ENCODE assay signal across 11 cellular contexts in genomic region chr7:35430547-35431153, GRCh38.
DNase-seq lines count a peak whose midpoint lies in the region; ATAC-seq and TF ChIP-seq lines count a peak whose summit lies in the region.
"Had no signal": no experiment of that assay in that cellular context is flagged by ENCODE, and none has a peak within 500 bp of the region (broad histone marks: within the 10 kb centered on the region; RNA-seq: fewer than 3 reads in every experiment).

No MANE protein-coding gene starts in this region.

- H3K4me3 Mint-ChIP-seq in activated CD8-positive, alpha-beta T cell treated with anti-CD3 and anti-CD28 coated beads for 36 hours: no peak overlapping the region
- no peak overlapping the region for H3K4me3 Mint-ChIP-seq in nephron progenitor cell
- H3K4me3 Mint-ChIP-seq: IgD-negative memory B cell, mesothelial cell of epicardium had no signal

- no peaks in the 10 kb centered on the region for H3K4me1 Mint-ChIP-seq in activated CD8-positive, alpha-beta T cell treated with anti-CD3 and anti-CD28 coated beads for 36 hours (ENCODE audit: low read depth)
- H3K4me1 Mint-ChIP-seq in nephron progenitor cell: no peaks in the 10 kb centered on the region
- H3K4me1 Mint-ChIP-seq: IgD-negative memory B cell had no signal

- CTCF ChIA-PET in activated CD8-positive, alpha-beta T cell treated with anti-CD3 and anti-CD28 coated beads for 36 hours (lab: Charles Lee): interaction anchor here (0.7 to 8.1 kb wide), 7 partner anchors 10 to 193 kb away, joined by 3 to 64 read pairs (median 3); no protein-coding TSS in a partner anchor

- POLR2A ChIA-PET in activated CD8-positive, alpha-beta T cell treated with anti-CD3 and anti-CD28 coated beads for 36 hours (lab: Charles Lee): no interaction called here

- H3K27me3 Mint-ChIP-seq in activated CD8-positive, alpha-beta T cell treated with anti-CD3 and anti-CD28 coated beads for 36 hours: peaks cover 9% of the 10 kb centered on the region
- peaks cover 18% of the 10 kb centered on the region for H3K27me3 Mint-ChIP-seq in nephron progenitor cell (ENCODE audit: low read depth, poor library complexity)

- peak; percentile 63 for TF ChIP-seq CTCF in activated CD8-positive, alpha-beta T cell treated with anti-CD3 and anti-CD28 coated beads for 36 hours (IDR thresholded peaks at IDR 0.05)
- TF ChIP-seq CTCF in nephron progenitor cell (IDR thresholded peaks at IDR 0.05): peak; percentile 22

- H3K9me3 Mint-ChIP-seq in activated CD8-positive, alpha-beta T cell treated with anti-CD3 and anti-CD28 coated beads for 36 hours: peaks cover 4% of the 10 kb centered on the region
- H3K9me3 Mint-ChIP-seq in nephron progenitor cell: peaks cover 72% of the 10 kb centered on the region

- peak; percentile 69 for ATAC-seq in activated CD8-positive, alpha-beta T cell treated with anti-CD3 and anti-CD28 coated beads for 36 hours
- ATAC-seq in GM21390 (IDR thresholded peaks at IDR 0.05; ENCODE audit: unreplicated experiment): no peak

- H3K27ac Mint-ChIP-seq in activated CD8-positive, alpha-beta T cell treated with anti-CD3 and anti-CD28 coated beads for 36 hours: no peak overlapping the region
- no peak overlapping the region for H3K27ac Mint-ChIP-seq in nephron progenitor cell
- H3K27ac Mint-ChIP-seq: IgD-negative memory B cell, mesothelial cell of epicardium had no signal

- intact Hi-C loops in activated CD8-positive, alpha-beta T cell treated with anti-CD3 and anti-CD28 coated beads for 36 hours (cut with micrococcal nuclease): no loop called here

- DNase-seq in NCI-H2171 treated with DMSO at 0.1 percent for 48 hours (lab: John Stamatoyannopoulos, UW) (peak; percentile 29), NCI-H2171 (lab: John Stamatoyannopoulos, UW) (no peak), HT-29 (ENCODE audit: low spot score) (peak; percentile 34), nephron progenitor cell (no peak), hepatic stellate cell (ENCODE audit: low spot score) (no peak), NOMO-1 treated with dmso at 0.1 percent for 144 hours (lab: John Stamatoyannopoulos, UW; ENCODE audit: unreplicated experiment) (no peak)
- DNase-seq in activated CD8-positive, alpha-beta T cell treated with anti-CD3 and anti-CD28 coated beads for 36 hours: peak; percentile 33
- DNase-seq: cortex of kidney had no signal

- no peaks in the 10 kb centered on the region for H3K36me3 Mint-ChIP-seq in activated CD8-positive, alpha-beta T cell treated with anti-CD3 and anti-CD28 coated beads for 36 hours (ENCODE audit: low read depth)
- peaks cover 8% of the 10 kb centered on the region for H3K36me3 Mint-ChIP-seq in nephron progenitor cell (ENCODE audit: low read depth)
- H3K36me3 Mint-ChIP-seq: IgD-negative memory B cell, mesothelial cell of epicardium had no signal

Comparison
In these comparisons a context has a peak if more than half of its experiments do, and no peak if none do; other contexts are left out.
1. DNase-seq: peak in NCI-H2171 treated with DMSO at 0.1 percent for 48 hours (single experiment), HT-29 (single experiment) and activated CD8-positive, alpha-beta T cell treated with anti-CD3 and anti-CD28 coated beads for 36 hours (single experiment); none in NCI-H2171 (single experiment), nephron progenitor cell (single experiment), hepatic stellate cell (single experiment) and NOMO-1 treated with dmso at 0.1 percent for 144 hours (single experiment).